ENCODE assay signal across 8 cellular contexts in the genomic region with DNA sequence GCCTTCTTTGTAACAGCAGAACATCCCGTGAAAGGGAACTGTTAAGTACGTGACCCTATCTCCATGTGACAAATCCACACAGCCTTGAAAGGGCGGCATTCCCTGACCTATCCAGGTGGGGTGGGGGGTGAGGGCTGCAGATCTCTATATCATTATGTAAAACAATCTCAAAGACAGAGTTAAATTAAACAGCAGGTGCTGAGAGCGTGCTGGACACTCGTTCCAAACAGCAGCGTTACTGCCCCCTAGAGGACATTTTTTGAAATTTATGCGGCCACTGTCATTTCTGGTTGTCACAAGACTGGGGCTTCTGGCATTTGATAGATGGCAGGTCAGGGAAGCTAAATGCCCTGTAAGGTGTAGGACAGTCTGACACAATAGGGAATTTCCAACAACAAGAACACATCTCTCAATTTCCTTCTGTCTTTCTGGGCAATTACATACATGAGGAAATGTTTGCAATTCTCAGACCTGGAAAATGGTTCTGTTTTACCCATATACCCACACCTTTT. TPM values are rescaled to one million over a fixed set of nuclear protein-coding genes. Genes with fewer than 3 reads are reported as not detected.
DNase-seq lines count a peak whose midpoint lies in the region; ATAC-seq and TF ChIP-seq lines count a peak whose summit lies in the region.

No MANE protein-coding gene starts in this region.

- H3K4me1 ChIP-seq in sigmoid colon, result peaks cover 0 to 14% (median 8%) of the 10 kb centered on the region in 4 donors

- no peaks in the 10 kb centered on the region for H3K9me3 Mint-ChIP-seq in T-helper 2 cell treated with Interferon-gamma antibody and Interleukin-4, amounts not matched to agents 5 μg/mL and 100 μg/mL, for 36 hours

- H3K27me3 ChIP-seq in sigmoid colon, result no peaks in the 10 kb centered on the region

- H3K27ac Mint-ChIP-seq in T-helper 2 cell treated with Interferon-gamma antibody and Interleukin-4, amounts not matched to agents 5 μg/mL and 100 μg/mL, for 36 hours, result peak overlapping the region; percentile 17

- no peak overlapping the region for H3K4me3 Mint-ChIP-seq in T-helper 2 cell treated with Interferon-gamma antibody and Interleukin-4, amounts not matched to agents 5 μg/mL and 100 μg/mL, for 36 hours

- no peak overlapping the region for H3K4me3 ChIP-seq in sigmoid colon

- no peaks in the 10 kb centered on the region for H3K36me3 ChIP-seq in sigmoid colon

- no peaks in the 10 kb centered on the region for H3K27me3 Mint-ChIP-seq in T-helper 2 cell treated with Interferon-gamma antibody and Interleukin-4, amounts not matched to agents 5 μg/mL and 100 μg/mL, for 36 hours (ENCODE audit: low read depth)

- WGBS in sigmoid colon, 2 donors, result 2 to 9% methylated on average over 7 of the region's 7 CpGs

- H3K4me1 Mint-ChIP-seq in T-helper 2 cell treated with Interferon-gamma antibody and Interleukin-4, amounts not matched to agents 5 μg/mL and 100 μg/mL, for 36 hours (ENCODE audit: low read depth), result peaks cover 10% of the 10 kb centered on the region

- TF ChIP-seq POLR2A in sigmoid colon (IDR thresholded peaks at IDR 0.05), result no peak

- DNase-seq in NCI-H1694 treated with DMSO at 0.1 percent for 48 hours (lab: John Stamatoyannopoulos, UW) (peak; percentile 72), left ventricle myocardium superior (peak; percentile 52), sigmoid colon (no peak)
- peak; percentile 65 for DNase-seq in T-helper 2 cell treated with Interferon-gamma antibody and Interleukin-4, amounts not matched to agents 5 μg/mL and 100 μg/mL, for 36 hours (ENCODE audit: low spot score)

- H3K36me3 Mint-ChIP-seq in T-helper 2 cell treated with Interferon-gamma antibody and Interleukin-4, amounts not matched to agents 5 μg/mL and 100 μg/mL, for 36 hours (ENCODE audit: low read depth), result no peaks in the 10 kb centered on the region

- H3K27ac ChIP-seq in angular gyrus (ENCODE audit: low read depth, low read length) (peak overlapping the region; percentile 40), sigmoid colon (no peak overlapping the region)

- TF ChIP-seq CTCF in GM12872 (IDR thresholded peaks at IDR 0.05; ENCODE audit: insufficient read depth, low read depth, low read length) (peak; percentile 82), sigmoid colon (IDR thresholded peaks at IDR 0.05) (peak; percentile 66 to 81 (median 72))

- no peak for TF ChIP-seq EP300 in sigmoid colon (IDR thresholded peaks at IDR 0.05)

- ATAC-seq in left ventricle myocardium superior, result peak; percentile 37
- no peak for ATAC-seq in GM19452 (IDR thresholded peaks at IDR 0.05; ENCODE audit: unreplicated experiment)
- ATAC-seq in HG03469 (IDR thresholded peaks at IDR 0.05; ENCODE audit: unreplicated experiment), result no peak

- no peaks in the 10 kb centered on the region for H3K9me3 ChIP-seq in sigmoid colon

- intact Hi-C loops in left ventricle myocardium superior (cut with micrococcal nuclease) (no loop called here), sigmoid colon (cut with DNase I) (loop anchor here (1.0 kb wide), 1 partner anchor 121 kb away; no protein-coding TSS in a partner anchor)

RNA-seq across cellular contexts. Expression of a gene that starts 6.7 kb away (rescaled TPM):
- 52.3 TPM for total RNA-seq in left ventricle myocardium superior
- total RNA-seq in sigmoid colon, result 10 to 100 TPM; 39.0 to 51.8 (median 43.3) TPM
- polyA plus RNA-seq in sigmoid colon, result 100 to 1,000 TPM; 121 to 163 (median 136) TPM

RNA-seq across cellular contexts. Expression of a gene that starts 13.8 kb away (rescaled TPM):
- total RNA-seq in left ventricle myocardium superior (156 TPM), sigmoid colon (100 to 1,000 TPM; 141 to 245 (median 171) TPM)
- 100 to 1,000 TPM in 2 of 3 donors, 10 to 100 TPM in 1; 69.7 to 245 (median 218) TPM for polyA plus RNA-seq in sigmoid colon

RNA-seq across cellular contexts. Expression of a gene that starts 22.9 kb away (rescaled TPM):
- 0.45 TPM for total RNA-seq in left ventricle myocardium superior
- total RNA-seq in sigmoid colon, result 10 to 100 TPM in 1 of 4 donors, 1 to 10 TPM in 3; 1.2 to 10.5 (median 6.0) TPM
- polyA plus RNA-seq in sigmoid colon, result 1 to 10 TPM in 2 of 3 donors, under 1 TPM in 1; 0.46 to 2.5 (median 1.2) TPM

RNA-seq across cellular contexts. Expression of a gene that starts 32.3 kb away (rescaled TPM):
- total RNA-seq in left ventricle myocardium superior (0.72 TPM), sigmoid colon (1 to 10 TPM in 3 of 4 donors, under 1 TPM in 1; 0.66 to 1.7 (median 1.5) TPM)
- polyA plus RNA-seq in sigmoid colon, result under 1 TPM in 1 of 3 donors, not detected in 2; 0.67 TPM

RNA-seq across cellular contexts. Expression of a gene that starts 58.1 kb away (rescaled TPM):
- 0.72 TPM for total RNA-seq in left ventricle myocardium superior
- under 1 TPM in 3 of 4 donors, not detected in 1; 0.27 to 0.36 (median 0.33) TPM for total RNA-seq in sigmoid colon
- under 1 TPM in 1 of 3 donors, not detected in 2; 0.35 TPM for polyA plus RNA-seq in sigmoid colon
